Comparison of ENCODE assay signal across 8 cellular contexts in the genomic region with DNA sequence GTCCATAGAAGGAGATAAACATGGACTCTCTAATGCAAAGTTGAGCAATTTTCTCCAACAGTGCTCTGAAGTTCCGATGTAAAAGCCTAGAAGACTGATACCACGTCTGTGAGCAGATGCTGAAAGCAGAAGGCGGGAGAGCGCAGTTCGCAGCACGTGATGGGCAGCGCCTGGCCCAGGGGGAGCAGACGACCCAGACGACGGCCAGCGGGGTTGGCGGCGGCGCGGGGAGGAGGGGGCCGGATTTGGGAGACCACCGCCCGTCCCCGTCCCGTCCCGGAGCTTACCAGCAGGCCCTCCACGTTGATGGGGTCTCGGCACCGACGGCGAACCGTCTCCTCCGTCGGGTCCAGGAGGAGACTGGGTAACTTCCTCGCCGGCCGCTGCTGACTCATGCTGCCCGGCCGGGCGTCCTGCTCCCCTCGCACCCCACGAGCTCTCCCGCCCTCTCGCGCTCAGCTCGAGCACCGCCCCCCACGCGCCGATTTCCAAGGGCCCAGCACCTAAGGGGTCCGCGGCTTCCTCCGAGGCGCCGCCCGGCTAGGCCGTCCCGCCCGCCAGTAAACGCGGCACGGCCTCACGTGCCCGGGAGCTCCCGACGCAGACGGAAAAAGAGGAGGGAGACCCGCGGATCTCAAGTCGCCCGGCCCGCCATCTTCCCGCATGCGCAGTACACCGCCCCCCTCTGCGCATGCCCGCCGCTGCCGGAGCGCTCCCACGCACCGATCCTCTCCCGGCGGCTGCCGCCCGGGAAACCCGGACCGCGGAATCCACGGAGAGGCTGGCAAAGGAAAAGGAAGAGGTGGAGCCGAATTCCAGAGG. TPM values are rescaled to one million over a fixed set of nuclear protein-coding genes. Genes with fewer than 3 reads are reported as not detected.
DNase-seq lines count a peak whose midpoint lies in the region; ATAC-seq, FAIRE-seq and TF ChIP-seq lines count a peak whose summit lies in the region.

A gene with protein sequence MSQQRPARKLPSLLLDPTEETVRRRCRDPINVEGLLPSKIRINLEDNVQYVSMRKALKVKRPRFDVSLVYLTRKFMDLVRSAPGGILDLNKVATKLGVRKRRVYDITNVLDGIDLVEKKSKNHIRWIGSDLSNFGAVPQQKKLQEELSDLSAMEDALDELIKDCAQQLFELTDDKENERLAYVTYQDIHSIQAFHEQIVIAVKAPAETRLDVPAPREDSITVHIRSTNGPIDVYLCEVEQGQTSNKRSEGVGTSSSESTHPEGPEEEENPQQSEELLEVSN (minus strand): TSS at position 677 of the 822 bp plus-strand sequence. CDS start 282 bp downstream, at position 395.

- H3K9ac ChIP-seq in astrocyte (ENCODE audit: low read length), result peak within 1 kb of the TSS; percentile 79
- H3K9ac ChIP-seq in rectal smooth muscle tissue (ENCODE audit: low read length), result peak within 1 kb of the TSS; percentile 24

- peaks cover 10% of the 10 kb centered on the region for H3K4me1 Mint-ChIP-seq in astrocyte (ENCODE audit: low read depth, unreplicated experiment)

- DNase-seq in NCI-H2081 (lab: John Stamatoyannopoulos, UW) (peak; percentile 93 to 97), T-helper 9 cell (peak; percentile 78), astrocyte (ENCODE audit: low read depth) (peak; percentile 88), right cardiac atrium (peak; percentile 93 to 98 (median 97)), vagina (ENCODE audit: extremely low spot score in 2 of 2) (peak in 1 of 2 donors; percentile 91)

- peak within 1 kb of the TSS; percentile 93 for H3K4me2 ChIP-seq in astrocyte (ENCODE audit: low read length)

- FAIRE-seq in astrocyte (lab: Jason Lieb, UNC), result no peak

- H4K20me1 ChIP-seq in astrocyte (ENCODE audit: insufficient read depth, low read length), result peaks cover 40% of the 10 kb centered on the region

- no peaks in the 10 kb centered on the region for H3K9me3 Mint-ChIP-seq in astrocyte (ENCODE audit: unreplicated experiment)

- peak within 1 kb of the TSS; percentile 69 for H3K4me3 ChIP-seq in astrocyte (ENCODE audit: insufficient read depth, low read depth, low read length)
- peak within 1 kb of the TSS; percentile 61 for H3K4me3 ChIP-seq in right cardiac atrium (ENCODE audit: low read length)
- H3K4me3 ChIP-seq in rectal smooth muscle tissue (ENCODE audit: low read length), result peak within 1 kb of the TSS; percentile 86
- peak within 1 kb of the TSS; percentile 71 to 80 for H3K4me3 ChIP-seq in vagina

- peak within 1 kb of the TSS; percentile 92 for H3K4me3 Mint-ChIP-seq in astrocyte (ENCODE audit: unreplicated experiment)

- intact Hi-C loops in right cardiac atrium (cut with DNase I), result no loop called here
- intact Hi-C loops in vagina (cut with DNase I), result no loop called here

- peaks cover 49% of the 10 kb centered on the region for H3K79me2 ChIP-seq in astrocyte (ENCODE audit: insufficient read depth, low read length)

- under 1% methylated on average over 86 of the region's 86 CpGs for WGBS in right cardiac atrium

- H3K27ac Mint-ChIP-seq in astrocyte (ENCODE audit: unreplicated experiment), result peak within 1 kb of the TSS; percentile 35

- H3K27ac ChIP-seq in astrocyte (ENCODE audit: low read depth, low read length), result peak within 1 kb of the TSS; percentile 79
- H3K27ac ChIP-seq in right cardiac atrium (ENCODE audit: low read length), result peak within 1 kb of the TSS; percentile 70
- H3K27ac ChIP-seq in rectal smooth muscle tissue (ENCODE audit: low read depth, low read length), result peak within 1 kb of the TSS; percentile 92
- H3K27ac ChIP-seq in vagina, result peak within 1 kb of the TSS; percentile 91

- H3K36me3 Mint-ChIP-seq in astrocyte (ENCODE audit: low read depth, unreplicated experiment), result peaks cover 4% of the 10 kb centered on the region

- TF ChIP-seq CTCF in astrocyte (IDR thresholded peaks at IDR 0.05; ENCODE audit: insufficient read depth, low read depth, low read length) (no peak), vagina (IDR thresholded peaks at IDR 0.05) (peak in 1 of 3 experiments; percentile 23)

- H3K4me1 ChIP-seq in astrocyte (ENCODE audit: insufficient read depth, low read length) (peaks cover 4% of the 10 kb centered on the region), right cardiac atrium (ENCODE audit: control insufficient read depth, insufficient read depth, low read length) (peaks cover 12% of the 10 kb centered on the region), rectal smooth muscle tissue (ENCODE audit: control insufficient read depth, insufficient read depth, low read length) (peaks cover 11% of the 10 kb centered on the region), vagina (peaks cover 40% of the 10 kb centered on the region)

- H3K27me3 ChIP-seq in astrocyte (ENCODE audit: insufficient read depth, low read length) (no peaks in the 10 kb centered on the region), right cardiac atrium (ENCODE audit: control insufficient read depth, insufficient read depth) (no peaks in the 10 kb centered on the region), rectal smooth muscle tissue (ENCODE audit: control insufficient read depth, insufficient read depth, low read length) (no peaks in the 10 kb centered on the region), vagina (no peaks in the 10 kb centered on the region)

- H3K9me3 ChIP-seq in astrocyte (ENCODE audit: insufficient read depth, low read depth, low read length) (no peaks in the 10 kb centered on the region), right cardiac atrium (ENCODE audit: control insufficient read depth, low read length) (no peaks in the 10 kb centered on the region), vagina (no peaks in the 10 kb centered on the region)

- H3K27me3 Mint-ChIP-seq in astrocyte (ENCODE audit: low read depth, unreplicated experiment), result peaks cover 9% of the 10 kb centered on the region

- peaks cover 11% of the 10 kb centered on the region for H3K36me3 ChIP-seq in astrocyte (ENCODE audit: insufficient read depth, low read length)
- H3K36me3 ChIP-seq in rectal smooth muscle tissue (ENCODE audit: control insufficient read depth, insufficient read depth, low read length), result no peaks in the 10 kb centered on the region
- H3K36me3 ChIP-seq in vagina, result no peaks in the 10 kb centered on the region

- ATAC-seq in GM18498 (IDR thresholded peaks at IDR 0.05; ENCODE audit: unreplicated experiment) (peak; percentile 70), HG02970 (IDR thresholded peaks at IDR 0.05; ENCODE audit: low FRiP score, unreplicated experiment) (peak; percentile 83), right cardiac atrium (peak; percentile 94)

- H2AFZ ChIP-seq in astrocyte (ENCODE audit: low read depth, low read length), result peak within 1 kb of the TSS; percentile 78

- peak in 1 of 2 donors; percentile 89 for TF ChIP-seq POLR2A in vagina (IDR thresholded peaks at IDR 0.05)

RNA-seq across cellular contexts. Expression of the gene that starts here (rescaled TPM):
- total RNA-seq in astrocyte (20.3 and 22.1 TPM in 2 replicates), right cardiac atrium (10 to 100 TPM; 15.7 to 19.9 (median 16.2) TPM), vagina (9.1 TPM)
- 10.9 TPM for polyA plus RNA-seq in right cardiac atrium
